In the genomic region with DNA sequence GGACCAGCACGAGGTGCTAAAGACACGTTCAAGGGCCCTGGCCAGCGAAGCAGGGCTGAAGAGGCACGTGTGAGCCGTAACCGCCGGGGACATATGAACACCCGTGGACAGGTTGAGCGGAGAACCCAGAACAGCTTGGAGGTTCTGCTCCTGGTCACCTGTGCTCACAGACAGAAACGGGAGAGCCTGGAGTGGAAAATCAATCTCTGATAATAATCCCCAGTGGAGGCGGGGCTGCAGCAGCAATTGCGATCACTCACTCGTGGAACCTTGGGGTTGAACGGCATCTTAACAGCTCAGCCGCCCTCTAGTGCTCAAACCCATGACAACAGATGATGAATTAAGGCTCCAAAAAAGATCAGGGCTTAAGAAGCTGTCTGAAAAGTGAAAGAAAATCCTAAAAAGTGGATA, we compare ENCODE assay signal across 8 cellular contexts. TPM values are rescaled to one million over a fixed set of nuclear protein-coding genes. Genes with fewer than 3 reads are reported as not detected.
A peak's percentile ranks its signal among the peaks of the same experiment; 100 is the strongest.
DNase-seq lines count a peak whose midpoint lies in the region; ATAC-seq and TF ChIP-seq lines count a peak whose summit lies in the region.

No MANE protein-coding gene starts in this region.

- no peak overlapping the region for H3K4me3 ChIP-seq in AG10803 (ENCODE audit: low read length)
- H3K4me3 ChIP-seq in aorta (ENCODE audit: low read length in 2 of 2) = no peak overlapping the region

- H3K9me3 ChIP-seq in aorta (ENCODE audit: control insufficient read depth, low read length) = no peaks in the 10 kb centered on the region

- ATAC-seq in GM18868 (IDR thresholded peaks at IDR 0.05; ENCODE audit: unreplicated experiment) (peak; percentile 45), aorta (ENCODE audit: low FRiP score) (no peak), GM18867 (IDR thresholded peaks at IDR 0.05; ENCODE audit: unreplicated experiment) (no peak)

- no peaks in the 10 kb centered on the region for H3K4me1 ChIP-seq in aorta (ENCODE audit: control insufficient read depth in 1 of 2, insufficient read depth in 2 of 2, low read length in 2 of 2)

- intact Hi-C loops in aorta (cut with DNase I) = no loop called here

- H3K27ac ChIP-seq in aorta (ENCODE audit: low read depth in 1 of 2, low read length in 2 of 2) = no peak overlapping the region

- no peaks in the 10 kb centered on the region for H3K27me3 ChIP-seq in aorta (ENCODE audit: control insufficient read depth in 1 of 2, insufficient read depth in 2 of 2, low read length in 1 of 2)

- WGBS in aorta, 2 donors = 65% methylated on average over 15 of the region's 15 CpGs

- TF ChIP-seq CTCF in AG10803 (conservative IDR thresholded peaks at IDR 0.05; ENCODE audit: low read length) = peak; percentile 29

- DNase-seq in AG10803 (ENCODE audit: low read depth) (no peak), T-helper 2 cell (peak in 3 of 5 experiments; percentile 10 to 75 (median 18)), ecto neural progenitor cell (ENCODE audit: low spot score) (no peak), aorta (no peak)
- DNase-seq in effector CD4-positive, alpha-beta T cell = peak; percentile 32
- peak; percentile 14 to 48 for DNase-seq in stimulated activated CD4-positive, alpha-beta T cell treated with anti-CD3 and anti-CD28 coated beads, Interleukin-1b, Interleukin-23, amount 100 ng/mL, for 4 hours (ENCODE audit: low read depth in 2 of 2)

- peaks cover 13 to 30% of the 10 kb centered on the region in 2 donors for H3K36me3 ChIP-seq in aorta (ENCODE audit: control insufficient read depth in 1 of 2, insufficient read depth in 2 of 2, low read length in 1 of 2)

RNA-seq across cellular contexts. Expression of gene WIPI1, which starts 25.6 kb away (rescaled TPM):
- 10 to 100 TPM; 46.0 to 53.1 TPM for total RNA-seq in aorta
- 10 to 100 TPM; 18.5 to 30.4 TPM for polyA plus RNA-seq in aorta

Comparison
In these comparisons a context has a peak if more than half of its experiments do, and no peak if none do; other contexts are left out.
1. DNase-seq: peak in T-helper 2 cell (3 of 5), effector CD4-positive, alpha-beta T cell (single experiment) and stimulated activated CD4-positive, alpha-beta T cell treated with anti-CD3 and anti-CD28 coated beads, Interleukin-1b, Interleukin-23, amount 100 ng/mL, for 4 hours (2 of 2); none in AG10803 (single experiment), ecto neural progenitor cell (single experiment) and aorta (0 of 2).